22 cellular contexts compared by ENCODE assay signal in the genomic region with DNA sequence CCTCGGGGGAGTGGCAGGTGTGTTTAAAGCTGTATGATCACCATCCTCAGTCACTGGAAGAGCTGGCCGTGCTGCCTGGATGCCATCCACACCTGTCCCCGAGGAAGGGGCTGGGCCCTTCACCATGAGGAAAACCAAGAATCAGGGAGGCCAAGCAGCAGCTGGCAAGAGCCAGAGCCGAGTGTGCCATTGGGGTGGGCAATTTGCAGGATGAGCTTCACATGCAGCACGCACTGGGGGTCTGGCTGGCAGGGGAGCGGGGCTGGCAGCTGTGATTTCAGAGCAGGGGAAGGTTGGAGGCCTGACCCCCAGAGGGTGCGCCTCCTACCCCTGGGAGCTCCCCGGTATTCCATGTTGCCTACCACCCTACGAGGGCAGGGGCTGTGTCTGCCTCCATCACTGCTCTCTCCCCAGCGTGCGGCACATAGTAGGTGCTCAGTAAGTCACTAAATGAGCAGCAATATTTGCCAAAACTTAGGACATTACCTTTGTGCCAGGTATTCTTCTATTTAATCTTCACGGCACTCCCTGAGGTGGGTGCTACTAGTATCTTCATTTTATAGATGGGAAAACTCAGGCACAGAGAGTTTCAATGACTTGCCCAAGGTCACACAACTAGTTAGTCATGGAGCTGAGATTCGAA.
"Had no signal": no experiment of that assay in that cellular context is flagged by ENCODE, and none has a peak within 500 bp of the region (broad histone marks: within the 10 kb centered on the region; RNA-seq: fewer than 3 reads in every experiment).

No MANE protein-coding gene starts in this region.

- H3K4me1 Mint-ChIP-seq: immature natural killer cell, T-cell had no signal

- H3K27me3 Mint-ChIP-seq: activated naive CD8-positive, alpha-beta T cell; stimulated activated naive CD8-positive, alpha-beta T cell treated with anti-CD3 and anti-CD28 coated beads, Interleukin-15, Interleukin-2, amounts not matched to agents 100 ng/mL and 50 ng/mL, for 24 hours had no signal

- H2AFZ ChIP-seq: hepatocyte had no signal

- H3K27me3 ChIP-seq: adrenal gland, ascending aorta, hepatocyte, thyroid gland, upper lobe of right lung had no signal

- H3K4me3 ChIP-seq: adrenal gland, ascending aorta, hepatocyte, thyroid gland, upper lobe of right lung had no signal

- H3K4me3 Mint-ChIP-seq: activated naive CD8-positive, alpha-beta T cell; effector memory CD8-positive, alpha-beta T cell; immature natural killer cell; naive B cell; stimulated activated naive CD8-positive, alpha-beta T cell treated with anti-CD3 and anti-CD28 coated beads, Interleukin-15, Interleukin-2, amounts not matched to agents 100 ng/mL and 50 ng/mL, for 24 hours; T-cell; T-helper 2 cell treated with Interferon-gamma antibody and Interleukin-4, amounts not matched to agents 5 μg/mL and 100 μg/mL, for 36 hours had no signal

- H3K27ac Mint-ChIP-seq: activated naive CD8-positive, alpha-beta T cell; effector memory CD8-positive, alpha-beta T cell; stimulated activated naive CD8-positive, alpha-beta T cell treated with anti-CD3 and anti-CD28 coated beads, Interleukin-15, Interleukin-2, amounts not matched to agents 100 ng/mL and 50 ng/mL, for 24 hours; T-cell; T-helper 2 cell treated with Interferon-gamma antibody and Interleukin-4, amounts not matched to agents 5 μg/mL and 100 μg/mL, for 36 hours had no signal

- H3K9me3 Mint-ChIP-seq: effector memory CD8-positive, alpha-beta T cell; stimulated activated naive CD8-positive, alpha-beta T cell treated with anti-CD3 and anti-CD28 coated beads, Interleukin-15, Interleukin-2, amounts not matched to agents 100 ng/mL and 50 ng/mL, for 24 hours; T-cell; T-helper 2 cell treated with Interferon-gamma antibody and Interleukin-4, amounts not matched to agents 5 μg/mL and 100 μg/mL, for 36 hours had no signal

- H3K36me3 ChIP-seq: adrenal gland, ascending aorta, thyroid gland, upper lobe of right lung had no signal

- H3K27ac ChIP-seq: adrenal gland, ascending aorta, hepatocyte, thyroid gland, upper lobe of right lung had no signal

- H3K79me2 ChIP-seq: hepatocyte had no signal

- H3K9me3 ChIP-seq: adrenal gland, ascending aorta, thyroid gland, upper lobe of right lung had no signal

- H3K4me1 ChIP-seq: adrenal gland, ascending aorta, thyroid gland, upper lobe of right lung had no signal

- FAIRE-seq: colon, endothelial cell of umbilical vein had no signal

- ATAC-seq: effector memory CD8-positive, alpha-beta T cell; esophagus mucosa; T-cell; upper lobe of right lung had no signal

- DNase-seq: activated T-cell treated with anti-CD3 and anti-CD28 coated beads, Interleukin-2, amount 50 U/mL, for 1 hour; adrenal gland; central memory CD4-positive, alpha-beta T cell; effector memory CD8-positive, alpha-beta T cell; foreskin melanocyte; immature natural killer cell; mesendoderm; naive B cell; occipital lobe; stimulated activated CD4-positive, alpha-beta T cell treated with anti-CD3 and anti-CD28 coated beads, Interleukin-4, amount 100 ng/mL, for 24 hours; substantia nigra; T-cell; thyroid gland; upper lobe of right lung had no signal

- H3K36me3 Mint-ChIP-seq: activated naive CD8-positive, alpha-beta T cell; immature natural killer cell; naive B cell; T-cell had no signal

- H3K4me2 ChIP-seq: hepatocyte had no signal
